Comparison of ENCODE assay signal across 8 cellular contexts in the genomic region with DNA sequence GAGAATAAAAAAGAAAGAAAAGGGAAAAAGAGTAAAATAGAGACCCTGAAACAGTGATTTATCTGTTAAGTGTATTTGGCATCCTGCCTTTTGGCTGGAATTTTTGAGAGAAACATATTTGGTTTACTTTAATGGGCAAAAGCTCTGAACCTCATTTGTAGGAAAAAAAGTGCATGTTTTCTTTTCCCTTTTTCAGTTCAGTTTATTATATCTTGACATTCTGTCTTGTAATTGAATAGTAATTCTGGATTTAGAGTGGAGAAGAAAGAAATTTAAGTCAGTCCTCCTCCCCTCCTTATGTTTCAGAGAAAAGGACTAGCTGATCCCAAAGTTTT.
DNase-seq lines count a peak whose midpoint lies in the region; ATAC-seq and TF ChIP-seq lines count a peak whose summit lies in the region.
"Had no signal": no experiment of that assay in that cellular context is flagged by ENCODE, and none has a peak within 500 bp of the region (broad histone marks: within the 10 kb centered on the region; RNA-seq: fewer than 3 reads in every experiment).

No MANE protein-coding gene starts in this region.

- H3K9me3 ChIP-seq in fibroblast of lung (ENCODE audit: control insufficient read depth, insufficient read depth, low read depth, low read length) = no peaks in the 10 kb centered on the region

- no peak overlapping the region for H3K4me3 ChIP-seq in fibroblast of lung (replicated peaks in 1 of 4; ENCODE audit: control extremely low read depth in 1 of 4, insufficient read depth in 1 of 4, low read depth in 3 of 4, low read length in 4 of 4)
- no peak overlapping the region for H3K4me3 ChIP-seq in skin epidermis

- no peaks in the 10 kb centered on the region for H3K27me3 ChIP-seq in fibroblast of lung (ENCODE audit: control insufficient read depth, insufficient read depth, low read length)

- H4K20me1 ChIP-seq in fibroblast of lung (ENCODE audit: control insufficient read depth, extremely low read depth, insufficient read depth, low read length) = no peaks in the 10 kb centered on the region

- H3K27ac ChIP-seq in fibroblast of lung (ENCODE audit: insufficient read depth, low read length) (no peak overlapping the region), skin epidermis (peak overlapping the region in 12 of 21 experiments; percentile 5 to 74 (median 48))

- no peak overlapping the region for H3K9ac ChIP-seq in fibroblast of lung (ENCODE audit: insufficient read depth, low read length)

- H3K4me1 ChIP-seq in fibroblast of lung (ENCODE audit: control insufficient read depth, extremely low read depth, insufficient read depth, low read length) = peaks cover 14% of the 10 kb centered on the region

- peaks cover 0 to 5% (median 2%) of the 10 kb centered on the region in 3 donors for H3K9me3 Mint-ChIP-seq in T-cell

- peaks cover 46 to 66% (median 57%) of the 10 kb centered on the region in 3 donors for H3K4me1 Mint-ChIP-seq in T-cell

- peak overlapping the region; percentile 36 for H3K4me2 ChIP-seq in fibroblast of lung (ENCODE audit: extremely low read depth, insufficient read depth, low read length)

- no peaks in the 10 kb centered on the region for H3K27me3 Mint-ChIP-seq in T-cell

- POLR2A ChIA-PET in T-cell (lab: Charles Lee) = interaction anchor here in 1 of 2 donors (0.7 kb wide), 1 partner anchor 55 kb away, joined by 8 read pairs; no protein-coding TSS in a partner anchor

- DNase-seq in EL = peak; percentile 39
- DNase-seq in T-cell = no peak
- peak; percentile 58 to 69 for DNase-seq in fibroblast of lung (ENCODE audit: low read depth in 2 of 2)
- DNase-seq in NCI-H510A (lab: John Stamatoyannopoulos, UW) = no peak
- no peak for DNase-seq in NCI-H345 treated with DMSO at 0.1 percent for 48 hours (lab: John Stamatoyannopoulos, UW; ENCODE audit: unreplicated experiment)
- DNase-seq: NCI-H345 had no signal

- H3K36me3 Mint-ChIP-seq in T-cell = peaks cover 66% of the 10 kb centered on the region

- TF ChIP-seq CTCF in fibroblast of lung (conservative IDR thresholded peaks at IDR 0.05 in 1 of 2, IDR thresholded peaks at IDR 0.05 in 1 of 2; ENCODE audit: low read depth in 1 of 2, low read length in 2 of 2) = no peak

- no peak overlapping the region for H3K4me3 Mint-ChIP-seq in T-cell

- H3K27ac Mint-ChIP-seq in T-cell = peak overlapping the region; percentile 73 to 87

- H2AFZ ChIP-seq in fibroblast of lung (ENCODE audit: low read length) = no peak overlapping the region

- ATAC-seq in T-cell (replicated peaks in 1 of 4) = no peak
- ATAC-seq in GM18861 (IDR thresholded peaks at IDR 0.05; ENCODE audit: unreplicated experiment) = no peak

- no peaks in the 10 kb centered on the region for H3K36me3 ChIP-seq in fibroblast of lung (ENCODE audit: control insufficient read depth, insufficient read depth, low read length)

- CTCF ChIA-PET in T-cell (lab: Charles Lee) = no interaction called here

- H3K79me2 ChIP-seq in fibroblast of lung (ENCODE audit: control insufficient read depth, insufficient read depth, low read length) = peaks cover 27% of the 10 kb centered on the region

Comparison
In these comparisons a context has a peak if more than half of its experiments do, and no peak if none do; other contexts are left out.
1. DNase-seq: peak in EL (single experiment) and fibroblast of lung (2 of 2); none in T-cell (0 of 34), NCI-H510A (single experiment) and NCI-H345 treated with DMSO at 0.1 percent for 48 hours (single experiment).